ENCODE assay signal across 8 cellular contexts in the genomic region with DNA sequence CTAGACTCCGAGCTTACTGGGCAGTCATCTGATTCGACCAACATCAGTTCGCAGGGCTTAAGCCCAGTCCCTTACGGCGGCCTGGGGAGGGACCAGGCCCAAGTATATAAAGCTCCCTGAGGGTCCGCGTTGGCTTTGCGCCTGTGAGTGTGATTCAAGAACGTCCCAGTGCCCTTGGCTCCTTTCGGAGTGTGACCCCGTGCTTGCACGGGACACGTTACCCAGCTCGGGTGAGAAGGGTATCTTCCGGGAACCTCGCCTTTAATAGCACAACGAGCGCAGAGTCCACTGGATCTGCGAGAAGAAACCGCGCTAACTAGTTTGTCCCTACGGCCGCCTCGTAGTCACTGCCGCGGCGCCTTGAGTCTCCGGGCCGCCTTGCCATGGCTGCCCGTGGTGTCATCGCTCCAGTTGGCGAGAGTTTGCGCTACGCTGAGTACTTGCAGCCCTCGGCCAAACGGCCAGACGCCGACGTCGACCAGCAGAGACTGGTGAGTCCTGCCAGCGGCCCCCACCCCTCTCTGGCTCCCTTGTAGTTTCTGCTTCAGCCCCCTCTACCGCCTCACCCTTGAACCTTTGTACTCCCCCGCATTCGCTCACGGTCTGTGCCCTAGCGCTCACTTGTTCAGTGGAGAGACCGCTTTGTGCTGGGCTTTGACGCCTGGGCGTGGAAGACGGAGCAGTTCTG. TPM values are rescaled to one million over a fixed set of nuclear protein-coding genes. Genes with fewer than 3 reads are reported as not detected.
DNase-seq lines count a peak whose midpoint lies in the region; ATAC-seq and TF ChIP-seq lines count a peak whose summit lies in the region.

A gene (plus strand): TSS at position 343 of the 688 bp plus-strand sequence. CDS start 41 bp downstream, at position 384.

- H3K27ac ChIP-seq in BLaER1 treated with 17β-estradiol and CSF1 and Interleukin-3, amounts not matched to agents 10 nM and 100 nM: peak within 1 kb of the TSS in 4 of 11 experiments; percentile 13 to 57 (median 44); a peak in 7 of 22 replicates
- H3K27ac ChIP-seq in psoas muscle: peak within 1 kb of the TSS; percentile 76

- peak within 1 kb of the TSS; percentile 29 to 64 (median 46); a peak in 19 of 20 replicates for H3K4me3 ChIP-seq in BLaER1 treated with 17β-estradiol and CSF1 and Interleukin-3, amounts not matched to agents 10 nM and 100 nM
- peak within 1 kb of the TSS; percentile 81 for H3K4me3 ChIP-seq in psoas muscle

- WGBS in psoas muscle, 3 donors: 0 to 2% (median 0%) methylated on average over 47 to 50 of the region's 50 CpGs

- H3K27me3 ChIP-seq in BLaER1 treated with 17β-estradiol and CSF1 and Interleukin-3, amounts not matched to agents 10 nM and 100 nM: peaks cover 7 to 15% (median 10%) of the 10 kb centered on the region in 11 experiments; a peak in 18 of 22 replicates
- H3K27me3 ChIP-seq in psoas muscle (ENCODE audit: insufficient read depth in 3 of 3, low read length in 2 of 3): no peaks in the 10 kb centered on the region

- H4K20me1 ChIP-seq in BLaER1 treated with 17β-estradiol and CSF1 and Interleukin-3, amounts not matched to agents 10 nM and 100 nM: no peaks in the 10 kb centered on the region

- peak within 1 kb of the TSS; percentile 28 to 61 (median 44); a peak in 15 of 22 replicates for H3K9ac ChIP-seq in BLaER1 treated with 17β-estradiol and CSF1 and Interleukin-3, amounts not matched to agents 10 nM and 100 nM

- ATAC-seq in GM19438 (IDR thresholded peaks at IDR 0.05; ENCODE audit: low read depth, unreplicated experiment) (peak; percentile 86), HG03571 (IDR thresholded peaks at IDR 0.05; ENCODE audit: unreplicated experiment) (peak; percentile 75), left ventricle myocardium superior (peak; percentile 96), psoas muscle (peak; percentile 90 to 97 (median 96))

- intact Hi-C loops in T-helper 1 cell treated with Interleukin-12 subunit alpha and Interleukin-12 subunit beta and Interleukin-4 antibody, amounts not matched to agents 30 ng/mL and 1 ng/mL, for 36 hours (cut with micrococcal nuclease): loop anchor here (1.0 to 2.0 kb wide), 5 partner anchors 27 to 61 kb away; a partner anchor contains a TSS
- intact Hi-C loops in left ventricle myocardium superior (cut with micrococcal nuclease): no loop called here
- intact Hi-C loops in psoas muscle (cut with DNase I): no loop called here

- no peak for TF ChIP-seq CTCF in psoas muscle (IDR thresholded peaks at IDR 0.05)

- no peaks in the 10 kb centered on the region for H3K4me1 ChIP-seq in BLaER1 treated with 17β-estradiol and CSF1 and Interleukin-3, amounts not matched to agents 10 nM and 100 nM
- H3K4me1 ChIP-seq in psoas muscle: no peaks in the 10 kb centered on the region

- no peaks in the 10 kb centered on the region for H3K36me3 ChIP-seq in BLaER1 treated with 17β-estradiol and CSF1 and Interleukin-3, amounts not matched to agents 10 nM and 100 nM
- peaks cover 0 to 9% of the 10 kb centered on the region in 2 donors for H3K36me3 ChIP-seq in psoas muscle (ENCODE audit: insufficient read depth in 1 of 2, low read depth in 1 of 2)

- H3K9me3 ChIP-seq in BLaER1 treated with 17β-estradiol and CSF1 and Interleukin-3, amounts not matched to agents 10 nM and 100 nM (replicated peaks in 1 of 11): peaks cover 4 to 21% (median 14%) of the 10 kb centered on the region in 11 experiments; a peak in 19 of 22 replicates
- no peaks in the 10 kb centered on the region for H3K9me3 ChIP-seq in psoas muscle

- DNase-seq in amniotic epithelial cell (ENCODE audit: low read depth) (peak; percentile 78), left ventricle myocardium superior (peak; percentile 93), psoas muscle (peak; percentile 91 to 95), ureter (ENCODE audit: low spot score) (peak; percentile 79)

- peak within 1 kb of the TSS in 5 of 11 experiments; percentile 20 to 42 (median 41); a peak in 6 of 22 replicates for H3K4me2 ChIP-seq in BLaER1 treated with 17β-estradiol and CSF1 and Interleukin-3, amounts not matched to agents 10 nM and 100 nM

RNA-seq across cellular contexts. Expression of the gene that starts here (rescaled TPM):
- total RNA-seq in T-helper 1 cell treated with Interleukin-12 subunit alpha and Interleukin-12 subunit beta and Interleukin-4 antibody, amounts not matched to agents 30 ng/mL and 1 ng/mL, for 36 hours: 15.7 and 18.0 TPM in 2 replicates
- total RNA-seq in left ventricle myocardium superior: 26.6 TPM
- 10 to 100 TPM in 3 of 4 donors, 1 to 10 TPM in 1; 9.4 to 13.6 (median 11.4) TPM for total RNA-seq in psoas muscle
- polyA plus RNA-seq in psoas muscle: 10 to 100 TPM; 17.1 to 22.4 (median 18.8) TPM
- total RNA-seq in ureter: 10.9 TPM
